In the genomic region with DNA sequence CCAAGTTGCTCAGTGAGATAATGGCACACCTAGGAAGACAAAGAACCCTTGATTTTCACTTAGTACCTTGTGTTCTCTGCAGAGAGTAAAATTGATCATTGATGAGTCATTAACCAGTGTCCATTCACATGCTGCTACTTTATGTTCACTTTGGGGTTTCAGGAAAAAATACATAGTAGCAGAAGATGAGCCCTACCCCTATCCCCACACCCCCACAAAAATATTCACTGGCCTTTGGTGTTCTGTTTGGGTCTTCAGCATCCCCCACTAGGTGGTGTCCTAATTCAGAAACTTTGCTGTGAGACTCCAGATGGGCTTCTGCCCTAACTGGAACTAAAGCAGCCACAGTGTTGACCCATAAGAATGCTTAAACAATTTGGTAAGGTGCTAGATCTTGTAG, we compare ENCODE assay signal across 8 cellular contexts.
DNase-seq lines count a peak whose midpoint lies in the region; ATAC-seq and TF ChIP-seq lines count a peak whose summit lies in the region.

No MANE protein-coding gene starts in this region.

- H3K27me3 Mint-ChIP-seq in activated B cell treated with CpG ODN at 0.5 μM for 24 hours: no peaks in the 10 kb centered on the region
- no peaks in the 10 kb centered on the region for H3K27me3 Mint-ChIP-seq in mesothelial cell of epicardium (ENCODE audit: low read depth)

- H3K4me1 Mint-ChIP-seq in activated B cell treated with CpG ODN at 0.5 μM for 24 hours: peaks cover 8% of the 10 kb centered on the region
- peaks cover 22% of the 10 kb centered on the region for H3K4me1 Mint-ChIP-seq in mesothelial cell of epicardium

- H3K4me3 Mint-ChIP-seq in activated B cell treated with CpG ODN at 0.5 μM for 24 hours (no peak overlapping the region), mesothelial cell of epicardium (no peak overlapping the region)

- POLR2A ChIA-PET in activated B cell treated with CpG ODN at 0.5 μM for 24 hours (lab: Charles Lee): no interaction called here

- H3K36me3 Mint-ChIP-seq in activated B cell treated with CpG ODN at 0.5 μM for 24 hours (ENCODE audit: low read depth) (peaks cover 29% of the 10 kb centered on the region), mesothelial cell of epicardium (peaks cover 4% of the 10 kb centered on the region)

- peak; percentile 62 for DNase-seq in AG10803 (ENCODE audit: low read depth)
- DNase-seq in activated B cell treated with CpG ODN at 0.5 μM for 24 hours: no peak
- DNase-seq in left ventricle myocardium superior: no peak
- no peak for DNase-seq in stimulated activated naive CD8-positive, alpha-beta T cell treated with anti-CD3 and anti-CD28 coated beads, Interleukin-15, Interleukin-2, amounts not matched to agents 100 U/mL and 50 U/mL, for 24 hours
- no peak for DNase-seq in mesothelial cell of epicardium (ENCODE audit: low spot score in 2 of 2, unreplicated experiment in 2 of 2)

- peak; percentile 81 for ATAC-seq in GM18511 (IDR thresholded peaks at IDR 0.05; ENCODE audit: unreplicated experiment)
- ATAC-seq in HG03460 (IDR thresholded peaks at IDR 0.05; ENCODE audit: unreplicated experiment): peak; percentile 65
- peak; percentile 66 for ATAC-seq in activated B cell treated with CpG ODN at 0.5 μM for 24 hours (ENCODE audit: low read depth)
- ATAC-seq in left ventricle myocardium superior: peak; percentile 26
- ATAC-seq in stimulated activated naive CD8-positive, alpha-beta T cell treated with anti-CD3 and anti-CD28 coated beads, Interleukin-15, Interleukin-2, amounts not matched to agents 100 U/mL and 50 U/mL, for 24 hours: peak; percentile 25
- no peak for ATAC-seq in GM19328 (IDR thresholded peaks at IDR 0.05; ENCODE audit: unreplicated experiment)

- H3K27ac Mint-ChIP-seq in activated B cell treated with CpG ODN at 0.5 μM for 24 hours (no peak overlapping the region), mesothelial cell of epicardium (no peak overlapping the region)

- peak; percentile 57 for TF ChIP-seq CTCF in AG10803 (conservative IDR thresholded peaks at IDR 0.05; ENCODE audit: low read length)
- no peak for TF ChIP-seq CTCF in activated B cell treated with CpG ODN at 0.5 μM for 24 hours (IDR thresholded peaks at IDR 0.05)
- TF ChIP-seq CTCF in mesothelial cell of epicardium (IDR thresholded peaks at IDR 0.05; ENCODE audit: unreplicated experiment): no peak

- H3K9me3 Mint-ChIP-seq in activated B cell treated with CpG ODN at 0.5 μM for 24 hours (no peaks in the 10 kb centered on the region), mesothelial cell of epicardium (no peaks in the 10 kb centered on the region)

- no peak overlapping the region for H3K4me3 ChIP-seq in AG10803 (ENCODE audit: low read length)

- intact Hi-C loops in activated B cell treated with CpG ODN at 0.5 μM for 24 hours (cut with micrococcal nuclease) (loop anchor here (2.0 to 5.0 kb wide), 3 partner anchors 111 to 225 kb away; no protein-coding TSS in a partner anchor), left ventricle myocardium superior (cut with micrococcal nuclease) (no loop called here)

- CTCF ChIA-PET in activated B cell treated with CpG ODN at 0.5 μM for 24 hours (lab: Charles Lee): interaction anchor here (0.7 to 1.3 kb wide), 3 partner anchors 31 to 234 kb away, joined by 3 to 4 read pairs (median 3); no protein-coding TSS in a partner anchor
